Comparison of ENCODE assay signal across 8 cellular contexts in genomic region chr1:35808376-35809155, GRCh38. TPM values are rescaled to one million over a fixed set of nuclear protein-coding genes. Genes with fewer than 3 reads are reported as not detected.
DNase-seq lines count a peak whose midpoint lies in the region; ATAC-seq and TF ChIP-seq lines count a peak whose summit lies in the region.

No MANE protein-coding gene starts in this region.

- H3K27ac ChIP-seq in A673 (ENCODE audit: low read depth, low read length, poor library complexity, severe bottlenecking): peak overlapping the region; percentile 79
- H3K27ac ChIP-seq in neutrophil: peak overlapping the region; percentile 100

- intact Hi-C loops in A673 (cut with micrococcal nuclease; ENCODE audit: unreplicated experiment): no loop called here
- intact Hi-C loops in Right ventricle myocardium inferior (cut with DNase I): no loop called here

- H3K4me1 Mint-ChIP-seq in activated naive CD8-positive, alpha-beta T cell treated with anti-CD3 and anti-CD28 coated beads, Interleukin-2, amount 10 ng/mL, durations not matched to agents 7 days and 5 days: peaks cover 21% of the 10 kb centered on the region

- TF ChIP-seq CTCF in A673 (conservative IDR thresholded peaks at IDR 0.05; ENCODE audit: low read depth, low read length): no peak
- TF ChIP-seq CTCF in GM13977 (IDR thresholded peaks at IDR 0.05; ENCODE audit: extremely low read depth, insufficient read depth, missing control alignments): no peak
- TF ChIP-seq CTCF in neutrophil (IDR thresholded peaks at IDR 0.05): no peak

- H3K36me3 ChIP-seq in A673 (ENCODE audit: insufficient read depth, low read length, poor library complexity, severe bottlenecking) (no peaks in the 10 kb centered on the region), neutrophil (peaks cover 2% of the 10 kb centered on the region)

- in situ Hi-C loops in GM13977 (cut with MboI; ENCODE audit: low pct_unique_long_range_greater_than_20kb, low sequenced_read_pairs, unreplicated experiment): no loop called here

- peaks cover 5% of the 10 kb centered on the region for H3K36me3 Mint-ChIP-seq in activated naive CD8-positive, alpha-beta T cell treated with anti-CD3 and anti-CD28 coated beads, Interleukin-2, amount 10 ng/mL, durations not matched to agents 7 days and 5 days

- H3K27me3 Mint-ChIP-seq in activated naive CD8-positive, alpha-beta T cell treated with anti-CD3 and anti-CD28 coated beads, Interleukin-2, amount 10 ng/mL, durations not matched to agents 7 days and 5 days: no peaks in the 10 kb centered on the region

- H3K4me3 Mint-ChIP-seq in activated naive CD8-positive, alpha-beta T cell treated with anti-CD3 and anti-CD28 coated beads, Interleukin-2, amount 10 ng/mL, durations not matched to agents 7 days and 5 days: peak overlapping the region; percentile 92

- H3K9me3 Mint-ChIP-seq in activated naive CD8-positive, alpha-beta T cell treated with anti-CD3 and anti-CD28 coated beads, Interleukin-2, amount 10 ng/mL, durations not matched to agents 7 days and 5 days: no peaks in the 10 kb centered on the region

- H3K9me3 ChIP-seq in A673 (ENCODE audit: low read depth, low read length, poor library complexity, severe bottlenecking) (no peaks in the 10 kb centered on the region), neutrophil (no peaks in the 10 kb centered on the region)

- peak overlapping the region; percentile 85 for H3K27ac Mint-ChIP-seq in activated naive CD8-positive, alpha-beta T cell treated with anti-CD3 and anti-CD28 coated beads, Interleukin-2, amount 10 ng/mL, durations not matched to agents 7 days and 5 days

- H3K27me3 ChIP-seq in A673 (replicated peaks; ENCODE audit: insufficient read depth, low read depth, low read length, poor library complexity) (no peaks in the 10 kb centered on the region), neutrophil (no peaks in the 10 kb centered on the region)

- CTCF ChIA-PET in A673 (lab: Charles Lee): interaction anchor here (0.6 to 0.7 kb wide), 2 partner anchors 18 to 37 kb away, joined by 4 to 9 read pairs; no protein-coding TSS in a partner anchor

- H3K4me1 ChIP-seq in A673 (ENCODE audit: insufficient read depth, low read length, poor library complexity, severe bottlenecking) (no peaks in the 10 kb centered on the region), neutrophil (ENCODE audit: control insufficient read depth in 1 of 2, insufficient read depth in 1 of 2, low read depth in 1 of 2, low read length in 1 of 2) (peaks cover 77 to 90% of the 10 kb centered on the region in 2 experiments)

- DNase-seq in A673 (ENCODE audit: low spot score) (peak; percentile 14), GM13977 (ENCODE audit: low spot score) (peak; percentile 30), NCI-H526 treated with DMSO at 0.1 percent for 48 hours (lab: John Stamatoyannopoulos, UW) (peak; percentile 37), Right ventricle myocardium inferior (ENCODE audit: missing footprints) (peak; percentile 82), NCI-H146 (lab: John Stamatoyannopoulos, UW) (no peak)
- DNase-seq in activated naive CD8-positive, alpha-beta T cell treated with anti-CD3 and anti-CD28 coated beads, Interleukin-2, amount 10 ng/mL, durations not matched to agents 7 days and 5 days: no peak

- no TSS peak for BruUV-seq in A673 (replicated peaks; lab: Mats Ljungman, UMichigan)

- ATAC-seq in activated naive CD8-positive, alpha-beta T cell treated with anti-CD3 and anti-CD28 coated beads, Interleukin-2, amount 10 ng/mL, durations not matched to agents 7 days and 5 days (ENCODE audit: low read depth): peak; percentile 19
- ATAC-seq in Right ventricle myocardium inferior: peak; percentile 62
- no peak for ATAC-seq in HG02884 (IDR thresholded peaks at IDR 0.05; ENCODE audit: unreplicated experiment)

- H3K4me3 ChIP-seq in A673 (ENCODE audit: low read depth, low read length, poor library complexity, severe bottlenecking) (peak overlapping the region; percentile 86), neutrophil (ENCODE audit: low read depth in 1 of 2, low read length in 1 of 2) (peak overlapping the region; percentile 89 to 96)

- POLR2A ChIA-PET in A673 (lab: Charles Lee; ENCODE audit: low non-redundant PET): no interaction called here
- POLR2A ChIA-PET in activated naive CD8-positive, alpha-beta T cell treated with anti-CD3 and anti-CD28 coated beads, Interleukin-2, amount 10 ng/mL, durations not matched to agents 7 days and 5 days (lab: Charles Lee): interaction anchor here (0.6 kb wide), 1 partner anchor 10 kb away, joined by 3 read pairs; no protein-coding TSS in a partner anchor

RNA-seq across cellular contexts. Expression of gene AGO4, which starts 0.8 kb away (rescaled TPM):
- total RNA-seq in A673 (2021) (7.0 and 8.6 TPM in 2 replicates), Right ventricle myocardium inferior (16.5 TPM)
- 10 to 100 TPM; 18.6 to 23.9 TPM for total RNA-seq in activated naive CD8-positive, alpha-beta T cell treated with anti-CD3 and anti-CD28 coated beads, Interleukin-2, amount 10 ng/mL, durations not matched to agents 7 days and 5 days

RNA-seq across cellular contexts. Expression of gene CLSPN, which starts 38.8 kb away (rescaled TPM):
- 72.2 and 84.6 TPM in 2 replicates for total RNA-seq in A673 (2021)
- total RNA-seq in activated naive CD8-positive, alpha-beta T cell treated with anti-CD3 and anti-CD28 coated beads, Interleukin-2, amount 10 ng/mL, durations not matched to agents 7 days and 5 days: 10 to 100 TPM; 49.6 to 49.7 TPM
- total RNA-seq in Right ventricle myocardium inferior: 0.95 TPM

Comparison
In these comparisons a context has a peak if more than half of its experiments do, and no peak if none do; other contexts are left out.
1. DNase-seq: peak in A673 (single experiment), GM13977 (single experiment), NCI-H526 treated with DMSO at 0.1 percent for 48 hours (single experiment) and Right ventricle myocardium inferior (single experiment); none in activated naive CD8-positive, alpha-beta T cell treated with anti-CD3 and anti-CD28 coated beads, Interleukin-2, amount 10 ng/mL, durations not matched to agents 7 days and 5 days (single experiment) and NCI-H146 (single experiment).
2. RNA of gene CLSPN, which starts 38.8 kb away (total RNA-seq): 72.2 to 84.6 TPM in A673 and 49.6 to 49.7 TPM in activated naive CD8-positive, alpha-beta T cell treated with anti-CD3 and anti-CD28 coated beads, Interleukin-2, amount 10 ng/mL, durations not matched to agents 7 days and 5 days; 0.95 TPM in Right ventricle myocardium inferior (single experiment); every median in the first group is over 10 times any median in the second.